ENCODE assay signal across 1 cellular context in the genomic region with DNA sequence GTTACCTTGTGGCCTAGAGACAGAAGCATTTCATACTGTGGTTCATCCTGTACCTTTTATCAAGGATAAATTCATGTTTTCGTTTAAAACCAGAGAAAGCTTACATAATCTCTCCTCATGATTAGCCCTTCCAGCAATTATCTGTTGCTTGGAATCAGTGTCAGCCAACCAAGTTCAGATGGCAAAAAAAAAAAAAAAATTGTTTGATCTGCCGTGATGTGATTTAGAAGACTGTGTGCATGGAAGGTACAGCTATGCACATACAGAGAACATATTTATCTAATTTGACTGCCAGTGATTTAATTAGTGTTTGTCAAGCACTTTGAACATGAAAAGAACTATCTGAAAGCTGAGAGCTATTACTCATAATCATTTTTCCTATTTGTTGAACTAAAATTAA.
TF ChIP-seq lines count a peak whose summit lies in the region.

No MANE protein-coding gene starts in this region.

TF ChIP-seq in SK-N-SH, 30 proteins besides CTCF, POLR2A, EP300 and RAD21 (continued from another document):
- TF ChIP-seq, protein P1, sequence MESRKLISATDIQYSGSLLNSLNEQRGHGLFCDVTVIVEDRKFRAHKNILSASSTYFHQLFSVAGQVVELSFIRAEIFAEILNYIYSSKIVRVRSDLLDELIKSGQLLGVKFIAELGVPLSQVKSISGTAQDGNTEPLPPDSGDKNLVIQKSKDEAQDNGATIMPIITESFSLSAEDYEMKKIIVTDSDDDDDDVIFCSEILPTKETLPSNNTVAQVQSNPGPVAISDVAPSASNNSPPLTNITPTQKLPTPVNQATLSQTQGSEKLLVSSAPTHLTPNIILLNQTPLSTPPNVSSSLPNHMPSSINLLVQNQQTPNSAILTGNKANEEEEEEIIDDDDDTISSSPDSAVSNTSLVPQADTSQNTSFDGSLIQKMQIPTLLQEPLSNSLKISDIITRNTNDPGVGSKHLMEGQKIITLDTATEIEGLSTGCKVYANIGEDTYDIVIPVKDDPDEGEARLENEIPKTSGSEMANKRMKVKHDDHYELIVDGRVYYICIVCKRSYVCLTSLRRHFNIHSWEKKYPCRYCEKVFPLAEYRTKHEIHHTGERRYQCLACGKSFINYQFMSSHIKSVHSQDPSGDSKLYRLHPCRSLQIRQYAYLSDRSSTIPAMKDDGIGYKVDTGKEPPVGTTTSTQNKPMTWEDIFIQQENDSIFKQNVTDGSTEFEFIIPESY (IDR thresholded peaks at IDR 0.05; ENCODE audit: borderline replicate concordance, low read depth) = no peak
- TF ChIP-seq MXI1 (IDR thresholded peaks at IDR 0.05; ENCODE audit: low read depth, low read length) (no peak), IRF3 (IDR thresholded peaks at IDR 0.05; ENCODE audit: low read depth, low read length) (no peak)
